Comparison of ENCODE assay signal across 8 cellular contexts in the genomic region with DNA sequence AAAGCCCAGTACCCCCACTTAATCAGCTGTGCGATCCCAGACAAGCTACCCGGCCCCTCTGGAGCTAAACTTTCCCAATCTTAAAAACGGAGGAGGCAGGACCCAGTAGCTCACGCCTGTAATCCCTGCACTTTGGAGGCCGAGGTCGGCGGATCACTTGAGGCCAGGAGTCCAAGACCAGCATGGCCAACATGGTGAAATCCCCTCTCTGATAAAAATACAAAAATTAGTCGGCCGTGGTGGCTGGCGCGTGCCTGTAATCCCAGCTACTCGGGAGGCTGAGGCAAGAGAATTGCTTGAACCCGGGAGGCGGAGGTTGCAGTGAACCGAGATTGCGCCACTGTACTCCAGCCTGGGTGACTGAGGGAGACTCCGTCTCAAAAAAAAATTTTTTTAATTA. TPM values are rescaled to one million over a fixed set of nuclear protein-coding genes. Genes with fewer than 3 reads are reported as not detected.
A peak's percentile ranks its signal among the peaks of the same experiment; 100 is the strongest.
DNase-seq lines count a peak whose midpoint lies in the region; TF ChIP-seq lines count a peak whose summit lies in the region.
"Not testable (repeated sequence)": the region's sequence is repeated elsewhere in the genome, so short reads cannot be mapped to it uniquely, and the experiment has no call there.

No MANE protein-coding gene starts in this region.

- peak overlapping the region; percentile 83 for H3K27ac Mint-ChIP-seq in activated CD4-positive, alpha-beta T cell treated with anti-CD3 and anti-CD28 coated beads, Interleukin-2, amount 10 ng/mL, durations not matched to agents 24 days and 14 days
- not testable (repeated sequence) for H3K27ac Mint-ChIP-seq in osteocyte (ENCODE audit: unreplicated experiment)

- TF ChIP-seq CTCF in astrocyte of the spinal cord (IDR thresholded peaks at IDR 0.05; ENCODE audit: low read depth, low read length); liver (IDR thresholded peaks at IDR 0.05; ENCODE audit: low read depth, low read length, missing input control); osteocyte (IDR thresholded peaks at IDR 0.05): not testable (repeated sequence)

- H3K36me3 ChIP-seq in BLaER1 treated with 17β-estradiol and CSF1 and Interleukin-3, amounts not matched to agents 10 nM and 100 nM = peaks cover 0 to 13% (median 0%) of the 10 kb centered on the region in 11 experiments; a peak in 4 of 22 replicates
- not testable (repeated sequence) for H3K36me3 ChIP-seq in HUES64 (ENCODE audit: insufficient read depth, low read length); esophagus (ENCODE audit: control insufficient read depth in 2 of 2, insufficient read depth in 2 of 2, low read length in 1 of 2); liver (ENCODE audit: control insufficient read depth in 4 of 4, insufficient read depth in 3 of 4, low read depth in 1 of 4, low read length in 3 of 4)

- peaks cover 53% of the 10 kb centered on the region for H3K4me1 Mint-ChIP-seq in activated CD4-positive, alpha-beta T cell treated with anti-CD3 and anti-CD28 coated beads, Interleukin-2, amount 10 ng/mL, durations not matched to agents 24 days and 14 days
- H3K4me1 Mint-ChIP-seq in osteocyte (ENCODE audit: unreplicated experiment) = peaks cover 43% of the 10 kb centered on the region

- intact Hi-C loops in activated CD4-positive, alpha-beta T cell treated with anti-CD3 and anti-CD28 coated beads, Interleukin-2, amount 10 ng/mL, durations not matched to agents 24 days and 14 days (cut with micrococcal nuclease) = loop anchor here (1.0 to 10.0 kb wide), 5 partner anchors 81 to 218 kb away; a partner anchor contains a TSS

- peaks cover 53 to 80% (median 71%) of the 10 kb centered on the region in 10 experiments for H3K4me1 ChIP-seq in BLaER1 treated with 17β-estradiol and CSF1 and Interleukin-3, amounts not matched to agents 10 nM and 100 nM
- peaks cover 14% of the 10 kb centered on the region for H3K4me1 ChIP-seq in HUES64 (ENCODE audit: insufficient read depth, low read length)
- H3K4me1 ChIP-seq in esophagus (ENCODE audit: control insufficient read depth in 2 of 2, insufficient read depth in 2 of 2, low read length in 1 of 2) = peaks cover 0 to 13% of the 10 kb centered on the region in 2 donors
- H3K4me1 ChIP-seq in liver (ENCODE audit: control insufficient read depth in 4 of 4, insufficient read depth in 4 of 4, low read length in 3 of 4) = peaks cover 7 to 20% (median 13%) of the 10 kb centered on the region in 4 donors

- TF ChIP-seq RAD21 in liver (IDR thresholded peaks at IDR 0.05) = not testable (repeated sequence)

- peak overlapping the region; percentile 76 to 97 (median 94) for H3K4me2 ChIP-seq in BLaER1 treated with 17β-estradiol and CSF1 and Interleukin-3, amounts not matched to agents 10 nM and 100 nM

- not testable (repeated sequence) for H3K36me3 Mint-ChIP-seq in activated CD4-positive, alpha-beta T cell treated with anti-CD3 and anti-CD28 coated beads, Interleukin-2, amount 10 ng/mL, durations not matched to agents 24 days and 14 days (ENCODE audit: low read depth); osteocyte (ENCODE audit: unreplicated experiment)

- peaks cover 0 to 46% (median 16%) of the 10 kb centered on the region in 11 experiments; a peak in 14 of 22 replicates for H4K20me1 ChIP-seq in BLaER1 treated with 17β-estradiol and CSF1 and Interleukin-3, amounts not matched to agents 10 nM and 100 nM

- in situ Hi-C loops in astrocyte of the spinal cord (cut with HindIII; ENCODE audit: low sequenced_read_pairs) = not testable (repeated sequence)

- peak overlapping the region; percentile 93 for H3K4me3 Mint-ChIP-seq in activated CD4-positive, alpha-beta T cell treated with anti-CD3 and anti-CD28 coated beads, Interleukin-2, amount 10 ng/mL, durations not matched to agents 24 days and 14 days
- H3K4me3 Mint-ChIP-seq in osteocyte (ENCODE audit: unreplicated experiment) = peak overlapping the region; percentile 91

- DNase-seq in activated CD4-positive, alpha-beta T cell treated with anti-CD3 and anti-CD28 coated beads, Interleukin-2, amount 10 ng/mL, durations not matched to agents 24 days and 14 days = peak; percentile 62
- DNase-seq in astrocyte of the spinal cord (ENCODE audit: low read depth, low spot score); osteocyte (ENCODE audit: extremely low spot score, unreplicated experiment): not testable (repeated sequence)

- H3K9ac ChIP-seq in BLaER1 treated with 17β-estradiol and CSF1 and Interleukin-3, amounts not matched to agents 10 nM and 100 nM = peak overlapping the region in 7 of 11 experiments; percentile 78 to 98 (median 85); a peak in 12 of 22 replicates
- H3K9ac ChIP-seq in HUES64 (ENCODE audit: low read depth, low read length) = peak overlapping the region; percentile 19; the same call in 1 of the 2 replicates
- H3K9ac ChIP-seq in liver (ENCODE audit: low read depth in 1 of 2, low read length in 2 of 2) = peak overlapping the region in 1 of 2 donors; percentile 4

- H3K27me3 Mint-ChIP-seq in activated CD4-positive, alpha-beta T cell treated with anti-CD3 and anti-CD28 coated beads, Interleukin-2, amount 10 ng/mL, durations not matched to agents 24 days and 14 days; osteocyte (ENCODE audit: unreplicated experiment): not testable (repeated sequence)

- 2% methylated on average over 17 of the region's 17 CpGs for WGBS in HUES64
- WGBS in esophagus, 2 donors = 45 to 54% methylated on average over 17 of the region's 17 CpGs
- 61% methylated on average over 17 of the region's 17 CpGs for WGBS in liver

- H3K27me3 ChIP-seq in BLaER1 treated with 17β-estradiol and CSF1 and Interleukin-3, amounts not matched to agents 10 nM and 100 nM = peaks cover 0 to 56% (median 46%) of the 10 kb centered on the region in 11 experiments; a peak in 18 of 22 replicates
- H3K27me3 ChIP-seq in HUES64 (ENCODE audit: insufficient read depth, low read length) = peaks cover 62% of the 10 kb centered on the region
- H3K27me3 ChIP-seq in esophagus (ENCODE audit: control insufficient read depth in 1 of 2, insufficient read depth in 2 of 2, low read length in 2 of 2); liver (ENCODE audit: control insufficient read depth in 4 of 4, insufficient read depth in 4 of 4, low read length in 3 of 4): not testable (repeated sequence)

- peak overlapping the region; percentile 68 to 98 (median 78) for H3K4me3 ChIP-seq in BLaER1 treated with 17β-estradiol and CSF1 and Interleukin-3, amounts not matched to agents 10 nM and 100 nM
- peak overlapping the region; percentile 86 for H3K4me3 ChIP-seq in HUES64 (ENCODE audit: low read length)
- peak overlapping the region; percentile 77 for H3K4me3 ChIP-seq in astrocyte of the spinal cord (ENCODE audit: low read depth, low read length)
- peak overlapping the region; percentile 29 to 45 for H3K4me3 ChIP-seq in esophagus (ENCODE audit: low read depth in 1 of 2, low read length in 2 of 2)
- H3K4me3 ChIP-seq in liver (ENCODE audit: low read depth in 1 of 3, low read length in 3 of 3) = peak overlapping the region in 2 of 3 donors; percentile 20 to 63

- H3K9me3 ChIP-seq in BLaER1 treated with 17β-estradiol and CSF1 and Interleukin-3, amounts not matched to agents 10 nM and 100 nM (replicated peaks in 1 of 11); HUES64 (ENCODE audit: insufficient read depth, low read depth, low read length); esophagus (ENCODE audit: control insufficient read depth in 2 of 2, insufficient read depth in 1 of 2, low read depth in 1 of 2, low read length in 1 of 2); liver (ENCODE audit: control insufficient read depth in 4 of 4, low read length in 3 of 4): not testable (repeated sequence)

- not testable (repeated sequence) for H3K9me3 Mint-ChIP-seq in activated CD4-positive, alpha-beta T cell treated with anti-CD3 and anti-CD28 coated beads, Interleukin-2, amount 10 ng/mL, durations not matched to agents 24 days and 14 days; osteocyte (ENCODE audit: unreplicated experiment)

- peak overlapping the region in 6 of 11 experiments; percentile 11 to 88 (median 80); a peak in 7 of 22 replicates for H3K27ac ChIP-seq in BLaER1 treated with 17β-estradiol and CSF1 and Interleukin-3, amounts not matched to agents 10 nM and 100 nM
- H3K27ac ChIP-seq in HUES64 (ENCODE audit: low read depth, low read length) = not testable (repeated sequence)
- H3K27ac ChIP-seq in esophagus (ENCODE audit: low read depth in 2 of 2, low read length in 1 of 2) = peak overlapping the region in 1 of 2 donors; percentile 32
- H3K27ac ChIP-seq in liver (ENCODE audit: low read depth in 1 of 2, low read length in 2 of 2) = peak overlapping the region; percentile 4 to 31
- H3K27ac ChIP-seq in temporal lobe (ENCODE audit: low read depth, low read length) = peak overlapping the region; percentile 72

RNA-seq across cellular contexts. Expression of a gene that starts 1.3 kb away (rescaled TPM):
- polyA plus RNA-seq in HUES64 (2013, experiment 1 of 2) = 21.8 TPM
- 30.1 TPM for polyA plus RNA-seq in HUES64 (2013, experiment 2 of 2)
- 64.3 and 65.5 TPM in 2 replicates for total RNA-seq in activated CD4-positive, alpha-beta T cell treated with anti-CD3 and anti-CD28 coated beads, Interleukin-2, amount 10 ng/mL, durations not matched to agents 24 days and 14 days
- polyA plus RNA-seq in esophagus = 1 to 10 TPM; 2.5 to 3.0 TPM
- total RNA-seq in liver = 10 to 100 TPM; 16.4 to 18.0 TPM
- polyA plus RNA-seq in liver = 1 to 10 TPM; 2.2 to 5.2 TPM
- total RNA-seq in osteocyte = 22.2 and 24.2 TPM in 2 replicates
- total RNA-seq in temporal lobe = 16.0 TPM
